In genomic region chr11:12707500-12707880, GRCh38 we compare ENCODE assay signal across 23 cellular contexts. TPM values are rescaled to one million over a fixed set of nuclear protein-coding genes. Genes with fewer than 3 reads are reported as not detected.
DNase-seq lines count a peak whose midpoint lies in the region; TF ChIP-seq lines count a peak whose summit lies in the region.
"Had no signal": no experiment of that assay in that cellular context is flagged by ENCODE, and none has a peak within 500 bp of the region (broad histone marks: within the 10 kb centered on the region; RNA-seq: fewer than 3 reads in every experiment).

No MANE protein-coding gene starts in this region.

- peak overlapping the region; percentile 82 for H3K27ac Mint-ChIP-seq in MCF 10A (ENCODE audit: low read depth, unreplicated experiment)
- H3K27ac Mint-ChIP-seq: natural killer cell had no signal

- peaks cover 64% of the 10 kb centered on the region for H3K4me1 Mint-ChIP-seq in MCF 10A (ENCODE audit: insufficient read depth, unreplicated experiment)
- H3K4me1 Mint-ChIP-seq: natural killer cell had no signal

- H4K20me1 ChIP-seq in mammary epithelial cell (ENCODE audit: insufficient read depth, low read length) (peaks cover 3% of the 10 kb centered on the region), MM.1S (ENCODE audit: insufficient read depth, low read length) (no peaks in the 10 kb centered on the region)

- intact Hi-C loops in MCF 10A (cut with micrococcal nuclease) (no loop called here), mammary epithelial cell (cut with micrococcal nuclease) (no loop called here)

- BruUV-seq in MCF 10A (replicated peaks; lab: Mats Ljungman, UMichigan) (no TSS peak), mammary epithelial cell (replicated peaks; lab: Mats Ljungman, UMichigan) (no TSS peak)

- no peaks in the 10 kb centered on the region for H3K9me3 Mint-ChIP-seq in MCF 10A (ENCODE audit: unreplicated experiment)
- H3K9me3 Mint-ChIP-seq: brain, natural killer cell had no signal

- DNase-seq in MCF 10A (ENCODE audit: unreplicated experiment) = no peak
- DNase-seq in mammary epithelial cell = no peak
- DNase-seq in MM.1S = no peak
- no peak for DNase-seq in right atrium auricular region (ENCODE audit: low spot score)
- no peak for DNase-seq in NOMO-1 (lab: John Stamatoyannopoulos, UW; ENCODE audit: unreplicated experiment in 2 of 2)
- DNase-seq in GM20000 (ENCODE audit: low spot score) = no peak
- DNase-seq in NCI-H446 treated with DMSO at 0.1 percent for 48 hours (lab: John Stamatoyannopoulos, UW) = no peak
- DNase-seq: activated CD4-positive, alpha-beta T cell treated with anti-CD3 and anti-CD28 coated beads for 1 hour; activated gamma-delta T cell treated with Interleukin-2 at 50 U/mL for 16 hours; activated T-cell treated with anti-CD3 and anti-CD28 coated beads, Interleukin-2, amount 50 U/mL, for 1 hour; C1 segment of cervical spinal cord; effector memory CD4-positive, alpha-beta T cell; H7; natural killer cell; NCI-H1694; stimulated activated CD4-positive, alpha-beta T cell treated with anti-CD3 and anti-CD28 coated beads, Interleukin-15, amount 100 ng/mL, for 24 hours; stimulated activated CD8-positive, alpha-beta memory T cell treated with anti-CD3 and anti-CD28 coated beads, Interleukin-4, amount 100 ng/mL, for 48 hours; SW 1271; upper lobe of right lung had no signal

- dilution Hi-C loops in mammary epithelial cell (cut with HindIII; ENCODE audit: low sequenced_read_pairs) = no loop called here

- H3K4me3 Mint-ChIP-seq in MCF 10A (ENCODE audit: unreplicated experiment) = peak overlapping the region; percentile 24
- H3K4me3 Mint-ChIP-seq: brain, natural killer cell had no signal

- peaks cover 97% of the 10 kb centered on the region for H3K79me2 ChIP-seq in mammary epithelial cell (ENCODE audit: insufficient read depth, low read length)
- H3K79me2 ChIP-seq in MM.1S (ENCODE audit: low read length) = peaks cover 83% of the 10 kb centered on the region

- H3K27me3 Mint-ChIP-seq in MCF 10A (ENCODE audit: insufficient read depth, unreplicated experiment) = no peaks in the 10 kb centered on the region
- H3K27me3 Mint-ChIP-seq: brain had no signal

- POLR2A ChIA-PET in MCF 10A (lab: Yijun Ruan, JAX) = interaction anchor here (0.7 to 10.7 kb wide), 12 partner anchors 11 to 121 kb away, joined by 3 to 129 read pairs (median 4); no protein-coding TSS in a partner anchor

- no peak overlapping the region for H2AFZ ChIP-seq in mammary epithelial cell (ENCODE audit: low read depth, low read length)
- no peak overlapping the region for H2AFZ ChIP-seq in MM.1S (ENCODE audit: low read length)

- H3K9me3 ChIP-seq in mammary epithelial cell (replicated peaks; ENCODE audit: insufficient read depth, low read length) = no peaks in the 10 kb centered on the region
- no peaks in the 10 kb centered on the region for H3K9me3 ChIP-seq in MM.1S (replicated peaks; ENCODE audit: insufficient read depth, low read length)
- no peaks in the 10 kb centered on the region for H3K9me3 ChIP-seq in right atrium auricular region
- H3K9me3 ChIP-seq in subcutaneous abdominal adipose tissue (ENCODE audit: control insufficient read depth in 5 of 5, low read length in 5 of 5) = no peaks in the 10 kb centered on the region
- H3K9me3 ChIP-seq: esophagus muscularis mucosa, gastroesophageal sphincter, upper lobe of right lung had no signal

- no peak for TF ChIP-seq CTCF in MCF 10A (IDR thresholded peaks at IDR 0.05; ENCODE audit: unreplicated experiment)
- no peak for TF ChIP-seq CTCF in mammary epithelial cell (conservative IDR thresholded peaks at IDR 0.05 in 1 of 2, IDR thresholded peaks at IDR 0.05 in 1 of 2; ENCODE audit: extremely low read depth in 1 of 2, insufficient read depth in 1 of 2, low read depth in 1 of 2, low read length in 2 of 2)
- no peak for TF ChIP-seq CTCF in MM.1S (IDR thresholded peaks at IDR 0.05; ENCODE audit: low read length)
- no peak for TF ChIP-seq CTCF in right atrium auricular region (IDR thresholded peaks at IDR 0.05)
- no peak for TF ChIP-seq CTCF in GM20000 (IDR thresholded peaks at IDR 0.05; ENCODE audit: extremely low read depth, missing control alignments)

- H3K36me3 ChIP-seq in mammary epithelial cell (ENCODE audit: insufficient read depth, low read length) (peaks cover 2% of the 10 kb centered on the region), MM.1S (replicated peaks; ENCODE audit: insufficient read depth, low read length) (no peaks in the 10 kb centered on the region), right atrium auricular region (no peaks in the 10 kb centered on the region), subcutaneous abdominal adipose tissue (ENCODE audit: control insufficient read depth in 5 of 5, insufficient read depth in 5 of 5, low read length in 5 of 5) (peaks cover 0 to 5% (median 0%) of the 10 kb centered on the region in 5 donors)
- H3K36me3 ChIP-seq: esophagus muscularis mucosa, gastroesophageal sphincter, upper lobe of right lung had no signal

- in situ Hi-C loops in mammary epithelial cell (cut with MboI; ENCODE audit: low sequenced_read_pairs in 2 of 2) = no loop called here

- no peaks in the 10 kb centered on the region for H3K27me3 ChIP-seq in mammary epithelial cell (ENCODE audit: insufficient read depth, low read length)
- no peaks in the 10 kb centered on the region for H3K27me3 ChIP-seq in MM.1S (replicated peaks; ENCODE audit: insufficient read depth, low read length)
- H3K27me3 ChIP-seq in right atrium auricular region = no peaks in the 10 kb centered on the region
- H3K27me3 ChIP-seq in subcutaneous abdominal adipose tissue (ENCODE audit: control insufficient read depth in 5 of 5, insufficient read depth in 4 of 5, low read length in 5 of 5) = no peaks in the 10 kb centered on the region
- H3K27me3 ChIP-seq: esophagus muscularis mucosa, gastroesophageal sphincter, upper lobe of right lung had no signal

- H3K4me3 ChIP-seq in mammary epithelial cell (replicated peaks in 1 of 3; ENCODE audit: insufficient read depth in 1 of 3, low read depth in 2 of 3, low read length in 3 of 3) = no peak overlapping the region
- H3K4me3 ChIP-seq in MM.1S (ENCODE audit: low read length) = peak overlapping the region; percentile 46
- no peak overlapping the region for H3K4me3 ChIP-seq in right atrium auricular region
- no peak overlapping the region for H3K4me3 ChIP-seq in subcutaneous abdominal adipose tissue (ENCODE audit: low read depth in 1 of 5, low read length in 5 of 5)
- H3K4me3 ChIP-seq: esophagus muscularis mucosa, gastroesophageal sphincter, upper lobe of right lung had no signal

- H3K27ac ChIP-seq in mammary epithelial cell (ENCODE audit: insufficient read depth, low read depth, low read length) (no peak overlapping the region), MM.1S (ENCODE audit: low read length) (peak overlapping the region; percentile 100), right atrium auricular region (peak overlapping the region; percentile 63 to 67), subcutaneous abdominal adipose tissue (ENCODE audit: low read depth, low read length) (peak overlapping the region; percentile 75)
- H3K27ac ChIP-seq: esophagus muscularis mucosa, gastroesophageal sphincter, upper lobe of right lung had no signal

- CTCF ChIA-PET in MCF 10A (lab: Yijun Ruan, JAX) = no interaction called here
- CTCF ChIA-PET in mammary epithelial cell (lab: Charles Lee; ENCODE audit: low non-redundant PET) = no interaction called here

- H3K36me3 Mint-ChIP-seq in MCF 10A (ENCODE audit: insufficient read depth, unreplicated experiment) = peaks cover 14% of the 10 kb centered on the region
- H3K36me3 Mint-ChIP-seq: natural killer cell had no signal

- H3K9me2 ChIP-seq in MM.1S (replicated peaks; ENCODE audit: insufficient read depth, low read length) = no peaks in the 10 kb centered on the region

- H3K9ac ChIP-seq in mammary epithelial cell (ENCODE audit: insufficient read depth, low read length) (no peak overlapping the region), MM.1S (ENCODE audit: low read length) (peak overlapping the region; percentile 85), subcutaneous abdominal adipose tissue (ENCODE audit: low read length in 5 of 5) (no peak overlapping the region)

- peaks cover 43% of the 10 kb centered on the region for H3F3A ChIP-seq in MM.1S (ENCODE audit: insufficient read depth, low read length)

- no peak overlapping the region for H3K4me2 ChIP-seq in mammary epithelial cell (ENCODE audit: insufficient read depth, low read depth, low read length)
- peak overlapping the region; percentile 88 for H3K4me2 ChIP-seq in MM.1S (ENCODE audit: low read depth, low read length)

- H3K4me1 ChIP-seq in mammary epithelial cell (ENCODE audit: insufficient read depth, low read length) (peaks cover 35% of the 10 kb centered on the region), MM.1S (ENCODE audit: low read length) (peaks cover 52% of the 10 kb centered on the region), right atrium auricular region (peaks cover 0 to 34% of the 10 kb centered on the region in 2 donors), subcutaneous abdominal adipose tissue (ENCODE audit: control insufficient read depth in 5 of 5, insufficient read depth in 5 of 5, low read length in 5 of 5) (peaks cover 0 to 32% (median 24%) of the 10 kb centered on the region in 5 donors)

RNA-seq across cellular contexts. Expression of gene TEAD1, which starts 33.3 kb away (rescaled TPM):
- total RNA-seq in MCF 10A (2022) = 91.0 and 123 TPM in 2 replicates
- 100 to 1,000 TPM in 1 of 2 donors, 10 to 100 TPM in 1; 93.9 to 107 TPM for total RNA-seq in mammary epithelial cell
- 21.3 TPM for polyA plus RNA-seq in mammary epithelial cell
- polyA minus RNA-seq in mammary epithelial cell = 88.8 TPM
- total RNA-seq in right atrium auricular region = 10 to 100 TPM; 73.8 to 99.8 TPM
- total RNA-seq: natural killer cell had no signal
